7 cellular contexts compared by ENCODE assay signal in genomic region chr5:131538177-131538593, GRCh38.
DNase-seq lines count a peak whose midpoint lies in the region; FAIRE-seq and TF ChIP-seq lines count a peak whose summit lies in the region.

No MANE protein-coding gene starts in this region.

- H3K27me3 ChIP-seq in bronchial epithelial cell (ENCODE audit: control insufficient read depth, insufficient read depth, low read length) (no peaks in the 10 kb centered on the region), osteoblast (ENCODE audit: insufficient read depth, low read length) (no peaks in the 10 kb centered on the region)

- peak; percentile 90 for FAIRE-seq in bronchial epithelial cell (lab: Jason Lieb, UNC)

- H3K36me3 ChIP-seq in bronchial epithelial cell (ENCODE audit: control insufficient read depth, insufficient read depth, low read length) (no peaks in the 10 kb centered on the region), osteoblast (ENCODE audit: insufficient read depth, low read length) (no peaks in the 10 kb centered on the region)

- DNase-seq in ELR (ENCODE audit: low read depth): peak; percentile 88
- peak; percentile 41 to 81 for DNase-seq in NOMO-1 (lab: John Stamatoyannopoulos, UW; ENCODE audit: unreplicated experiment in 2 of 2)
- peak; percentile 98 for DNase-seq in bronchial epithelial cell (ENCODE audit: low read depth)
- no peak for DNase-seq in osteoblast (ENCODE audit: insufficient read length, low spot score, missing footprints)
- no peak for DNase-seq in stimulated activated CD4-positive, alpha-beta T cell treated with anti-CD3 and anti-CD28 coated beads, Interleukin-2, amount 100 ng/mL, for 24 hours
- DNase-seq in activated CD4-positive, alpha-beta T cell treated with anti-CD3 and anti-CD28 coated beads for 48 hours: no peak
- no peak for DNase-seq in NK-92 treated with Interleukin-12 subunit alpha and Interleukin-12 subunit beta, amount 100 ng/mL, for 24 hours (lab: John Stamatoyannopoulos, UW)

- no peaks in the 10 kb centered on the region for H3K79me2 ChIP-seq in osteoblast (ENCODE audit: insufficient read depth, low read length)

- no peaks in the 10 kb centered on the region for H3K9me3 ChIP-seq in osteoblast (ENCODE audit: low read depth, low read length)

- TF ChIP-seq CTCF in bronchial epithelial cell (IDR thresholded peaks at IDR 0.05; ENCODE audit: insufficient read depth, low read length, severe bottlenecking) (no peak), osteoblast (IDR thresholded peaks at IDR 0.05; ENCODE audit: extremely low read depth, low read depth, low read length) (no peak)

- H3K27ac ChIP-seq in osteoblast (ENCODE audit: low read depth, low read length): peak overlapping the region; percentile 65

- H3K4me2 ChIP-seq in osteoblast (ENCODE audit: insufficient read depth, low read length): peak overlapping the region; percentile 73

- no peaks in the 10 kb centered on the region for H4K20me1 ChIP-seq in osteoblast (ENCODE audit: insufficient read depth, low read length)

- H2AFZ ChIP-seq in osteoblast (ENCODE audit: low read length): peak overlapping the region; percentile 39

- peaks cover 30% of the 10 kb centered on the region for H3K4me1 ChIP-seq in osteoblast (ENCODE audit: insufficient read depth, low read length)

- H3K4me3 ChIP-seq in bronchial epithelial cell (ENCODE audit: low read depth, low read length) (no peak overlapping the region), osteoblast (ENCODE audit: insufficient read depth, low read length) (no peak overlapping the region)

Comparison
In these comparisons a context has a peak if more than half of its experiments do, and no peak if none do; other contexts are left out.
1. DNase-seq: peak in ELR (single experiment), NOMO-1 (2 of 2) and bronchial epithelial cell (single experiment); none in osteoblast (single experiment), stimulated activated CD4-positive, alpha-beta T cell treated with anti-CD3 and anti-CD28 coated beads, Interleukin-2, amount 100 ng/mL, for 24 hours (0 of 2), activated CD4-positive, alpha-beta T cell treated with anti-CD3 and anti-CD28 coated beads for 48 hours (single experiment) and NK-92 treated with Interleukin-12 subunit alpha and Interleukin-12 subunit beta, amount 100 ng/mL, for 24 hours (single experiment).